Comparison of ENCODE assay signal across 8 cellular contexts in genomic region chr2:98479959-98480524, GRCh38. TPM values are rescaled to one million over a fixed set of nuclear protein-coding genes. Genes with fewer than 3 reads are reported as not detected.
A peak's percentile ranks its signal among the peaks of the same experiment; 100 is the strongest.
DNase-seq lines count a peak whose midpoint lies in the region; ATAC-seq and TF ChIP-seq lines count a peak whose summit lies in the region.

No MANE protein-coding gene starts in this region.

- H3K4me1 ChIP-seq in foreskin keratinocyte = peaks cover 10% of the 10 kb centered on the region
- H3K4me1 ChIP-seq in skeletal muscle satellite cell (ENCODE audit: control insufficient read depth, insufficient read depth, low read length) = peaks cover 17% of the 10 kb centered on the region

- peak in 9 of 14 donors; percentile 14 to 80 (median 34) for DNase-seq in C1 segment of cervical spinal cord (lab: John Stamatoyannopoulos, UW)
- DNase-seq in NB4 (ENCODE audit: low read depth) = peak; percentile 85
- DNase-seq in activated CD4-positive, alpha-beta T cell treated with anti-CD3 and anti-CD28 coated beads, Interleukin-2, amount 50 U/mL, for 48 hours = peak; percentile 54 to 66
- peak; percentile 93 to 96 for DNase-seq in foreskin keratinocyte
- no peak for DNase-seq in HuH-7.5 (ENCODE audit: low spot score)

- H3K9me3 ChIP-seq in skeletal muscle satellite cell (replicated peaks; ENCODE audit: low read length) = no peaks in the 10 kb centered on the region

- no peaks in the 10 kb centered on the region for H3K36me3 ChIP-seq in skeletal muscle satellite cell (ENCODE audit: insufficient read depth, low read length)

- H3K9ac ChIP-seq in skeletal muscle satellite cell (ENCODE audit: low read depth, low read length) = no peak overlapping the region

- ATAC-seq in GM19025 (IDR thresholded peaks at IDR 0.05; ENCODE audit: low read depth, unreplicated experiment) (peak; percentile 35), foreskin keratinocyte (peak; percentile 91), GM21390 (IDR thresholded peaks at IDR 0.05; ENCODE audit: unreplicated experiment) (no peak)

- H3K27ac ChIP-seq in foreskin keratinocyte = peak overlapping the region; percentile 53

- H3K4me2 ChIP-seq in skeletal muscle satellite cell (ENCODE audit: low read length) = peak overlapping the region; percentile 53

- TF ChIP-seq POLR2A in NB4 (IDR thresholded peaks at IDR 0.05; ENCODE audit: extremely low read depth, insufficient read length) = no peak

- H3K4me3 ChIP-seq in NB4 (ENCODE audit: low read depth, low read length) (no peak overlapping the region), skeletal muscle satellite cell (ENCODE audit: low read length) (no peak overlapping the region)

- H3K27me3 ChIP-seq in foreskin keratinocyte (no peaks in the 10 kb centered on the region), skeletal muscle satellite cell (ENCODE audit: control insufficient read depth, insufficient read depth, low read length) (no peaks in the 10 kb centered on the region)

- TF ChIP-seq CTCF in NB4 (IDR thresholded peaks at IDR 0.05; ENCODE audit: low read depth, low read length) (no peak), foreskin keratinocyte (conservative IDR thresholded peaks at IDR 0.05) (no peak)

RNA-seq across cellular contexts. Expression of gene INPP4A, which starts 35.4 kb away (rescaled TPM):
- 12.4 and 13.1 TPM in 2 replicates for total RNA-seq in foreskin keratinocyte
- 2.9 and 3.0 TPM in 2 replicates for polyA plus RNA-seq in foreskin keratinocyte
- total RNA-seq in skeletal muscle satellite cell (2012; rRNA removed) = 13.8 and 17.7 TPM in 2 replicates
